Comparison of ENCODE assay signal across 15 cellular contexts in genomic region chr7:142770720-142771352, GRCh38. TPM values are rescaled to one million over a fixed set of nuclear protein-coding genes. Genes with fewer than 3 reads are reported as not detected.
A peak's percentile ranks its signal among the peaks of the same experiment; 100 is the strongest.
DNase-seq lines count a peak whose midpoint lies in the region; ATAC-seq, FAIRE-seq and TF ChIP-seq lines count a peak whose summit lies in the region.
"Had no signal": no experiment of that assay in that cellular context is flagged by ENCODE, and none has a peak within 500 bp of the region (broad histone marks: within the 10 kb centered on the region; RNA-seq: fewer than 3 reads in every experiment).

Gene PRSS2 (plus strand): TSS chr7:142770970. CDS start chr7:142770983, 13 bp downstream.

- POLR2A ChIA-PET in HepG2 (lab: Yijun Ruan, JAX) = no interaction called here

- intact Hi-C loops in HepG2 (cut with micrococcal nuclease; ENCODE audit: unreplicated experiment) = no loop called here

- no peak within 1 kb of the TSS for H2AFZ ChIP-seq in HepG2 (ENCODE audit: low read length)

- ATAC-seq in GM21381 (IDR thresholded peaks at IDR 0.05; ENCODE audit: unreplicated experiment) = peak; percentile 18
- peak; percentile 29 for ATAC-seq in HG03108 (IDR thresholded peaks at IDR 0.05; ENCODE audit: unreplicated experiment)
- peak; percentile 75 for ATAC-seq in foreskin keratinocyte
- no peak for ATAC-seq in HepG2
- ATAC-seq: Right ventricle myocardium inferior, upper lobe of right lung had no signal

- no peak for TF ChIP-seq POLR2A in HepG2 (IDR thresholded peaks at IDR 0.05; ENCODE audit: insufficient read depth in 1 of 2, low read depth in 2 of 2, low read length in 2 of 2)

- no peak for FAIRE-seq in HepG2 (lab: Jason Lieb, UNC)
- FAIRE-seq: endothelial cell of umbilical vein had no signal

- no peaks in the 10 kb centered on the region for H3K9me3 ChIP-seq in HepG2 (ENCODE audit: low read length)
- H3K9me3 ChIP-seq: adrenal gland, upper lobe of right lung had no signal

- H4K20me1 ChIP-seq in HepG2 (ENCODE audit: insufficient read depth, low read length) = no peaks in the 10 kb centered on the region

- no peaks in the 10 kb centered on the region for H3K79me2 ChIP-seq in HepG2 (ENCODE audit: insufficient read depth, low read length)

- H3K36me3 ChIP-seq in HepG2 (replicated peaks in 1 of 2; ENCODE audit: control insufficient read depth in 1 of 2, insufficient read depth in 2 of 2, low read length in 2 of 2) = no peaks in the 10 kb centered on the region
- H3K36me3 ChIP-seq: adrenal gland, upper lobe of right lung had no signal

- CTCF ChIA-PET in HepG2 (lab: Yijun Ruan, JAX; ENCODE audit: low intra/inter-chr PET ratio, low total read pairs) = no interaction called here

- no peak for TF ChIP-seq CTCF in foreskin keratinocyte (conservative IDR thresholded peaks at IDR 0.05)
- no peak for TF ChIP-seq CTCF in HepG2 (CRISPR knock-in tag; IDR thresholded peaks at IDR 0.05)

- no peak within 1 kb of the TSS for H3K27ac ChIP-seq in foreskin keratinocyte
- H3K27ac ChIP-seq in HepG2 (ENCODE audit: extremely low read length, insufficient read depth, low read length) = no peak within 1 kb of the TSS
- H3K27ac ChIP-seq: adrenal gland, upper lobe of right lung had no signal

- H3K4me1 ChIP-seq in foreskin keratinocyte (no peaks in the 10 kb centered on the region), HepG2 (ENCODE audit: insufficient read depth, low read length) (no peaks in the 10 kb centered on the region)
- H3K4me1 ChIP-seq: adrenal gland, upper lobe of right lung had no signal

- H3K27me3 ChIP-seq in foreskin keratinocyte = no peaks in the 10 kb centered on the region
- H3K27me3 ChIP-seq in HepG2 (ENCODE audit: control insufficient read depth in 1 of 2, insufficient read depth in 2 of 2, low read length in 2 of 2) = peaks cover 0 to 4% of the 10 kb centered on the region in 2 experiments; a peak in 1 of 5 replicates
- H3K27me3 ChIP-seq: adrenal gland, upper lobe of right lung had no signal

- TF ChIP-seq EP300 in HepG2 (IDR thresholded peaks at IDR 0.05; ENCODE audit: low read depth in 2 of 2, low read length in 2 of 2) (no peak), HepG2 (CRISPR knock-in tag; IDR thresholded peaks at IDR 0.05; ENCODE audit: borderline replicate concordance) (no peak)

- TF ChIP-seq RAD21 in HepG2 (CRISPR knock-in tag; IDR thresholded peaks at IDR 0.05) = no peak

- in situ Hi-C loops in HepG2 (cut with HindIII; ENCODE audit: extremely low pct_ligation_motif_present, low pct_unique_long_range_greater_than_20kb) = no loop called here

- H3K4me2 ChIP-seq in HepG2 (ENCODE audit: low read depth, low read length) = no peak within 1 kb of the TSS

- DNase-seq in GF-D8 (lab: John Stamatoyannopoulos, UW) (peak; percentile 56), foreskin keratinocyte (no peak), HepG2 (ENCODE audit: low spot score) (no peak), middle frontal gyrus (ENCODE audit: extremely low spot score, low spot score) (no peak), epidermal melanocyte (ENCODE audit: insufficient read length, low spot score) (no peak), GM19240 (ENCODE audit: insufficient read length, low spot score) (no peak)
- DNase-seq: activated CD4-positive, alpha-beta T cell treated with anti-CD3 and anti-CD28 coated beads, Interleukin-2, amount 10 ng/mL, durations not matched to agents 24 days and 14 days; adrenal gland; stimulated activated CD4-positive, alpha-beta T cell treated with anti-CD3 and anti-CD28 coated beads, Interleukin-4, amount 100 ng/mL, for 1 hour; upper lobe of right lung had no signal

- no TSS peak for BruUV-seq in HepG2 (replicated peaks; lab: Mats Ljungman, UMichigan)

- WGBS in HepG2 (ENCODE audit: low lambda C conversion rate) = 13% methylated on average over 6 of the region's 6 CpGs

- H3K4me3 ChIP-seq in HepG2 (replicated peaks in 1 of 3; ENCODE audit: insufficient read depth in 1 of 3, low read depth in 2 of 3, low read length in 3 of 3) = no peak within 1 kb of the TSS
- H3K4me3 ChIP-seq: adrenal gland, upper lobe of right lung had no signal

- H3K9ac ChIP-seq in HepG2 (ENCODE audit: insufficient read depth, low read depth, low read length) = no peak within 1 kb of the TSS

TF ChIP-seq in HepG2, 621 proteins besides CTCF, POLR2A, EP300 and RAD21 (continues in another document):
- no peak for TF ChIP-seq ZNF569 (CRISPR knock-in tag; IDR thresholded peaks at IDR 0.05; ENCODE audit: borderline replicate concordance)
- TF ChIP-seq, protein P1, sequence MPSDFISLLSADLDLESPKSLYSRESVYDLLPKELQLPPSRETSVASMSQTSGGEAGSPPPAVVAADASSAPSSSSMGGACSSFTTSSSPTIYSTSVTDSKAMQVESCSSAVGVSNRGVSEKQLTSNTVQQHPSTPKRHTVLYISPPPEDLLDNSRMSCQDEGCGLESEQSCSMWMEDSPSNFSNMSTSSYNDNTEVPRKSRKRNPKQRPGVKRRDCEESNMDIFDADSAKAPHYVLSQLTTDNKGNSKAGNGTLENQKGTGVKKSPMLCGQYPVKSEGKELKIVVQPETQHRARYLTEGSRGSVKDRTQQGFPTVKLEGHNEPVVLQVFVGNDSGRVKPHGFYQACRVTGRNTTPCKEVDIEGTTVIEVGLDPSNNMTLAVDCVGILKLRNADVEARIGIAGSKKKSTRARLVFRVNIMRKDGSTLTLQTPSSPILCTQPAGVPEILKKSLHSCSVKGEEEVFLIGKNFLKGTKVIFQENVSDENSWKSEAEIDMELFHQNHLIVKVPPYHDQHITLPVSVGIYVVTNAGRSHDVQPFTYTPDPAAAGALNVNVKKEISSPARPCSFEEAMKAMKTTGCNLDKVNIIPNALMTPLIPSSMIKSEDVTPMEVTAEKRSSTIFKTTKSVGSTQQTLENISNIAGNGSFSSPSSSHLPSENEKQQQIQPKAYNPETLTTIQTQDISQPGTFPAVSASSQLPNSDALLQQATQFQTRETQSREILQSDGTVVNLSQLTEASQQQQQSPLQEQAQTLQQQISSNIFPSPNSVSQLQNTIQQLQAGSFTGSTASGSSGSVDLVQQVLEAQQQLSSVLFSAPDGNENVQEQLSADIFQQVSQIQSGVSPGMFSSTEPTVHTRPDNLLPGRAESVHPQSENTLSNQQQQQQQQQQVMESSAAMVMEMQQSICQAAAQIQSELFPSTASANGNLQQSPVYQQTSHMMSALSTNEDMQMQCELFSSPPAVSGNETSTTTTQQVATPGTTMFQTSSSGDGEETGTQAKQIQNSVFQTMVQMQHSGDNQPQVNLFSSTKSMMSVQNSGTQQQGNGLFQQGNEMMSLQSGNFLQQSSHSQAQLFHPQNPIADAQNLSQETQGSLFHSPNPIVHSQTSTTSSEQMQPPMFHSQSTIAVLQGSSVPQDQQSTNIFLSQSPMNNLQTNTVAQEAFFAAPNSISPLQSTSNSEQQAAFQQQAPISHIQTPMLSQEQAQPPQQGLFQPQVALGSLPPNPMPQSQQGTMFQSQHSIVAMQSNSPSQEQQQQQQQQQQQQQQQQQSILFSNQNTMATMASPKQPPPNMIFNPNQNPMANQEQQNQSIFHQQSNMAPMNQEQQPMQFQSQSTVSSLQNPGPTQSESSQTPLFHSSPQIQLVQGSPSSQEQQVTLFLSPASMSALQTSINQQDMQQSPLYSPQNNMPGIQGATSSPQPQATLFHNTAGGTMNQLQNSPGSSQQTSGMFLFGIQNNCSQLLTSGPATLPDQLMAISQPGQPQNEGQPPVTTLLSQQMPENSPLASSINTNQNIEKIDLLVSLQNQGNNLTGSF (CRISPR knock-in tag; IDR thresholded peaks at IDR 0.05) = no peak
- TF ChIP-seq RBM39 (IDR thresholded peaks at IDR 0.05; ENCODE audit: low read depth, low read length, poor library complexity, severe bottlenecking) = no peak
- TF ChIP-seq, protein P2, sequence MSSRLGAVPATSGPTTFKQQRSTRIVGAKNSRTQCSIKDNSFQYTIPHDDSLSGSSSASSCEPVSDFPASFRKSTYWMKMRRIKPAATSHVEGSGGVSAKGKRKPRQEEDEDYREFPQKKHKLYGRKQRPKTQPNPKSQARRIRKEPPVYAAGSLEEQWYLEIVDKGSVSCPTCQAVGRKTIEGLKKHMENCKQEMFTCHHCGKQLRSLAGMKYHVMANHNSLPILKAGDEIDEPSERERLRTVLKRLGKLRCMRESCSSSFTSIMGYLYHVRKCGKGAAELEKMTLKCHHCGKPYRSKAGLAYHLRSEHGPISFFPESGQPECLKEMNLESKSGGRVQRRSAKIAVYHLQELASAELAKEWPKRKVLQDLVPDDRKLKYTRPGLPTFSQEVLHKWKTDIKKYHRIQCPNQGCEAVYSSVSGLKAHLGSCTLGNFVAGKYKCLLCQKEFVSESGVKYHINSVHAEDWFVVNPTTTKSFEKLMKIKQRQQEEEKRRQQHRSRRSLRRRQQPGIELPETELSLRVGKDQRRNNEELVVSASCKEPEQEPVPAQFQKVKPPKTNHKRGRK (CRISPR knock-in tag; IDR thresholded peaks at IDR 0.05) = no peak
- TF ChIP-seq SCMH1 (CRISPR knock-in tag; IDR thresholded peaks at IDR 0.05; ENCODE audit: borderline replicate concordance) = no peak

RNA-seq across cellular contexts. Expression of gene PRSS2, which starts in this region (rescaled TPM):
- not detected in 2 replicates for total RNA-seq in foreskin keratinocyte
- polyA plus RNA-seq in foreskin keratinocyte = 0.18 TPM in 1 of 2 replicates, not detected in the other
- not detected in 2 replicates for total RNA-seq in HepG2 (2016; rRNA removed; fragmentation: Illumina TruSeq; extraction: Trizol)
- not detected in 2 replicates for total RNA-seq in HepG2 (2016; cell fraction: cytosol; rRNA removed; fragmentation: Illumina TruSeq; extraction: Trizol; ENCODE audit: low read depth)
- total RNA-seq in HepG2 (2016; cell fraction: insoluble cytoplasmic fraction; rRNA removed; fragmentation: Illumina TruSeq; extraction: Trizol) = not detected in 2 replicates
- not detected in 2 replicates for total RNA-seq in HepG2 (2016; cell fraction: membrane; rRNA removed; fragmentation: Illumina TruSeq; extraction: Trizol)
- not detected in 2 replicates for total RNA-seq in HepG2 (2016; cell fraction: nucleus; rRNA removed; fragmentation: Illumina TruSeq; extraction: Trizol)
- polyA plus RNA-seq in HepG2 (2011; rRNA removed) = not detected in 2 replicates
- polyA plus RNA-seq in HepG2 (2011; cell fraction: cytosol; rRNA removed) = not detected in 2 replicates
- polyA plus RNA-seq in HepG2 (2011; cell fraction: nucleus; rRNA removed) = not detected in 2 replicates
- polyA plus RNA-seq in HepG2 (2012) = not detected in 2 replicates
- not detected in 2 replicates for polyA plus RNA-seq in HepG2 (2016; cell fraction: cytosol; fragmentation: Illumina TruSeq; extraction: Trizol; ENCODE audit: low read depth)
- not detected in 2 replicates for polyA plus RNA-seq in HepG2 (2016; cell fraction: insoluble cytoplasmic fraction; fragmentation: Illumina TruSeq; extraction: Trizol; ENCODE audit: low read depth)
- not detected in 2 replicates for polyA plus RNA-seq in HepG2 (2016; cell fraction: membrane; fragmentation: Illumina TruSeq; extraction: Trizol; ENCODE audit: low read depth)
- polyA plus RNA-seq in HepG2 (2016; cell fraction: nucleus; fragmentation: Illumina TruSeq; extraction: Trizol; ENCODE audit: insufficient read depth, low read depth) = not detected in 2 replicates
- not detected in 2 replicates for polyA minus RNA-seq in HepG2 (2011; rRNA and poly(A)+ RNA removed; ENCODE audit: low replicate concordance)
- not detected in 2 replicates for polyA minus RNA-seq in HepG2 (2011; cell fraction: cytosol; rRNA and poly(A)+ RNA removed)
- not detected in 2 replicates for polyA minus RNA-seq in HepG2 (2011; cell fraction: nucleus; rRNA and poly(A)+ RNA removed)
- total RNA-seq: activated CD4-positive, alpha-beta T cell treated with anti-CD3 and anti-CD28 coated beads, Interleukin-2, amount 10 ng/mL, durations not matched to agents 24 days and 14 days; endothelial cell of umbilical vein; osteoblast; Right ventricle myocardium inferior; upper lobe of right lung had no signal

Comparison
In these comparisons a context has a peak if more than half of its experiments do, and no peak if none do; other contexts are left out.
1. Peak in ATAC-seq in foreskin keratinocyte; RNA of the gene not detected or under 1 TPM.